ENCODE assay signal across 8 cellular contexts in genomic region chr19:49930483-49931011, GRCh38. TPM values are rescaled to one million over a fixed set of nuclear protein-coding genes. Genes with fewer than 3 reads are reported as not detected.
DNase-seq lines count a peak whose midpoint lies in the region; ATAC-seq and TF ChIP-seq lines count a peak whose summit lies in the region.

No MANE protein-coding gene starts in this region.

- H3K27ac ChIP-seq in PC-9: no peak overlapping the region

- CTCF ChIA-PET in PC-9 (lab: Charles Lee): no interaction called here

- DNase-seq in PC-9: no peak
- peak; percentile 42 for DNase-seq in fibroblast of mammary gland (ENCODE audit: low read depth)
- no peak for DNase-seq in retinal pigment epithelial cell (ENCODE audit: low read depth)
- DNase-seq in activated gamma-delta T cell (lab: John Stamatoyannopoulos, UW): no peak
- DNase-seq in effector CD4-positive, alpha-beta T cell: no peak
- no peak for DNase-seq in NCI-H2171 treated with DMSO at 0.1 percent for 48 hours (lab: John Stamatoyannopoulos, UW)

- intact Hi-C loops in PC-9 (cut with micrococcal nuclease; ENCODE audit: unreplicated experiment): no loop called here

- TF ChIP-seq CTCF in PC-9 (conservative IDR thresholded peaks at IDR 0.05) (no peak), fibroblast of mammary gland (conservative IDR thresholded peaks at IDR 0.05; ENCODE audit: control insufficient read depth, insufficient read depth, low read depth, low read length) (no peak), retinal pigment epithelial cell (conservative IDR thresholded peaks at IDR 0.05; ENCODE audit: low read depth, low read length) (no peak)

- ATAC-seq in GM18505 (IDR thresholded peaks at IDR 0.05; ENCODE audit: unreplicated experiment) (no peak), GM21528 (IDR thresholded peaks at IDR 0.05; ENCODE audit: low FRiP score, unreplicated experiment) (no peak)

- peak overlapping the region; percentile 77 for H3K4me2 ChIP-seq in PC-9

- no peak overlapping the region for H2AFZ ChIP-seq in PC-9

- no peaks in the 10 kb centered on the region for H3K9me3 ChIP-seq in PC-9 (ENCODE audit: insufficient read depth, low read depth)

- peaks cover 25% of the 10 kb centered on the region; the same call in 1 of the 2 replicates for H3K36me3 ChIP-seq in PC-9 (ENCODE audit: low read depth)

- peaks cover 18% of the 10 kb centered on the region for H3K4me1 ChIP-seq in PC-9 (replicated peaks; ENCODE audit: insufficient read depth)

- peaks cover 26% of the 10 kb centered on the region for H4K20me1 ChIP-seq in PC-9 (ENCODE audit: insufficient read depth)

- peaks cover 24% of the 10 kb centered on the region; the same call in 1 of the 2 replicates for H3F3A ChIP-seq in PC-9 (ENCODE audit: insufficient read depth, low read depth)

- BruUV-seq in PC-9 (replicated peaks; lab: Mats Ljungman, UMichigan): no TSS peak

- H3K9me2 ChIP-seq in PC-9 (ENCODE audit: insufficient read depth): no peaks in the 10 kb centered on the region

- peaks cover 37% of the 10 kb centered on the region for H3K79me2 ChIP-seq in PC-9 (ENCODE audit: low read depth)

- H3K4me3 ChIP-seq in PC-9: peak overlapping the region; percentile 83; the same call in 1 of the 2 replicates
- H3K4me3 ChIP-seq in fibroblast of mammary gland (ENCODE audit: control insufficient read depth, low read depth, low read length): peak overlapping the region; percentile 90
- H3K4me3 ChIP-seq in retinal pigment epithelial cell (ENCODE audit: low read length): peak overlapping the region; percentile 87

- no peaks in the 10 kb centered on the region for H3K27me3 ChIP-seq in PC-9 (ENCODE audit: insufficient read depth, low read depth)

- POLR2A ChIA-PET in PC-9 (lab: Charles Lee; ENCODE audit: unreplicated experiment): interaction anchor here (0.6 to 1.0 kb wide), 2 partner anchors 51 to 288 kb away, joined by 6 to 10 read pairs; partner anchors contain the start of gene SCAF1

- peak; percentile 50 for TF ChIP-seq POLR2A in GM18505 (IDR thresholded peaks at IDR 0.05; ENCODE audit: borderline replicate concordance, extremely low read depth, insufficient read depth, insufficient read length)

RNA-seq across cellular contexts. Expression of gene NUP62, which starts 1.2 kb away (rescaled TPM):
- total RNA-seq in PC-9 (2021): 66.8 and 101 TPM in 2 replicates

RNA-seq across cellular contexts. Expression of gene ATF5, which starts 1.5 kb away (rescaled TPM):
- total RNA-seq in PC-9 (2021): 15.3 and 19.2 TPM in 2 replicates

RNA-seq across cellular contexts. Expression of gene SIGLEC11, which starts 30.4 kb away (rescaled TPM):
- total RNA-seq in PC-9 (2021): not detected in 2 replicates

RNA-seq across cellular contexts. Expression of gene IL4I1, which starts 33.9 kb away (rescaled TPM):
- 0.85 TPM in 1 of 2 replicates, not detected in the other for total RNA-seq in PC-9 (2021)

RNA-seq across cellular contexts. Expression of gene TBC1D17, which starts 53.0 kb away (rescaled TPM):
- 52.1 and 62.3 TPM in 2 replicates for total RNA-seq in PC-9 (2021)
